In the genomic region with DNA sequence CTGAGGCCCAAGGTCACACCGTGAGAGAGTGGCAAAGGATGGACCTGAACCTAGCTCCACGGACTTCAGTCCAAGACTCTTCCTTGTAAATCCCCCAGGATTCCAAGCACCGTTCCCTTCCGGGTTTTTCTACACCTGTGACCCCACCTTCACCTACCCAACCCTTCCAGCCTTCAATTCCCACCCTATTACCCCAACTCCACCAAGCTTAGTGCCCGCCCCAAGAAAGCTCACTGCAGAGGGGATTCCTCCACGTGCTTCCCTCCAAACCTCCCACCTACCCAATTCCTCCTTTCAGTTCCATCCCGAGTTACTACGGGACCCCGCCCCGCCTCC, we compare ENCODE assay signal across 8 cellular contexts. TPM values are rescaled to one million over a fixed set of nuclear protein-coding genes. Genes with fewer than 3 reads are reported as not detected.
DNase-seq lines count a peak whose midpoint lies in the region; ATAC-seq and TF ChIP-seq lines count a peak whose summit lies in the region.

No MANE protein-coding gene starts in this region.

- no peak for TF ChIP-seq CTCF in GM12875 (IDR thresholded peaks at IDR 0.05; ENCODE audit: borderline replicate concordance, insufficient read depth, low read depth, low read length)

- H3K4me3 ChIP-seq in GM12875 (ENCODE audit: low read depth, low read length) (peak overlapping the region; percentile 91), HUES48 (ENCODE audit: low read depth, low read length) (peak overlapping the region; percentile 94), skeletal muscle cell (ENCODE audit: low read depth, low read length) (peak overlapping the region; percentile 69)

- H3K4me1 ChIP-seq in HUES48 (ENCODE audit: control insufficient read depth, insufficient read depth, low read length) = peaks cover 14% of the 10 kb centered on the region

- H3K4me1 Mint-ChIP-seq in activated CD4-positive, alpha-beta memory T cell treated with anti-CD3 and anti-CD28 coated beads for 36 hours (ENCODE audit: low read depth) = peaks cover 38% of the 10 kb centered on the region

- CTCF ChIA-PET in activated CD4-positive, alpha-beta memory T cell treated with anti-CD3 and anti-CD28 coated beads for 36 hours (lab: Charles Lee) = interaction anchor here (0.7 to 2.7 kb wide), 10 partner anchors 12 to 216 kb away, joined by 3 to 11 read pairs (median 4); a partner anchor contains a TSS

- H3K36me3 Mint-ChIP-seq in activated CD4-positive, alpha-beta memory T cell treated with anti-CD3 and anti-CD28 coated beads for 36 hours = peaks cover 24% of the 10 kb centered on the region

- intact Hi-C loops in activated CD4-positive, alpha-beta memory T cell treated with anti-CD3 and anti-CD28 coated beads for 36 hours (cut with micrococcal nuclease) = loop anchor here (2.0 to 5.0 kb wide), 7 partner anchors 55 to 460 kb away; a partner anchor contains a TSS
- intact Hi-C loops in left cardiac atrium (cut with DNase I) = no loop called here

- no peaks in the 10 kb centered on the region for H3K9me3 ChIP-seq in HUES48 (ENCODE audit: control insufficient read depth, insufficient read depth, low read length)

- H3K9me3 Mint-ChIP-seq in activated CD4-positive, alpha-beta memory T cell treated with anti-CD3 and anti-CD28 coated beads for 36 hours = no peaks in the 10 kb centered on the region

- peaks cover 33% of the 10 kb centered on the region for H3K36me3 ChIP-seq in HUES48 (ENCODE audit: control insufficient read depth, insufficient read depth, low read length)

- peak overlapping the region; percentile 92 for H3K9ac ChIP-seq in HUES48 (ENCODE audit: low read depth, low read length)

- H3K27ac ChIP-seq in HUES48 (ENCODE audit: low read depth, low read length) = peak overlapping the region; percentile 98

- H3K27ac Mint-ChIP-seq in activated CD4-positive, alpha-beta memory T cell treated with anti-CD3 and anti-CD28 coated beads for 36 hours = peak overlapping the region; percentile 95

- ATAC-seq in left cardiac atrium (peak; percentile 0 to 13), HG03039 (IDR thresholded peaks at IDR 0.05; ENCODE audit: unreplicated experiment) (no peak), GM19467 (IDR thresholded peaks at IDR 0.05; ENCODE audit: unreplicated experiment) (no peak)

- H3K27me3 ChIP-seq in HUES48 (ENCODE audit: control insufficient read depth, insufficient read depth, low read length) = no peaks in the 10 kb centered on the region

- POLR2A ChIA-PET in activated CD4-positive, alpha-beta memory T cell treated with anti-CD3 and anti-CD28 coated beads for 36 hours (lab: Charles Lee) = interaction anchor here (1.1 to 3.3 kb wide), 14 partner anchors 13 to 348 kb away, joined by 3 to 15 read pairs (median 5); a partner anchor contains a TSS

- no peaks in the 10 kb centered on the region for H3K27me3 Mint-ChIP-seq in activated CD4-positive, alpha-beta memory T cell treated with anti-CD3 and anti-CD28 coated beads for 36 hours

- peak overlapping the region; percentile 95 for H3K4me3 Mint-ChIP-seq in activated CD4-positive, alpha-beta memory T cell treated with anti-CD3 and anti-CD28 coated beads for 36 hours

- no peak for DNase-seq in activated CD4-positive, alpha-beta memory T cell treated with anti-CD3 and anti-CD28 coated beads for 36 hours
- no peak for DNase-seq in left cardiac atrium
- no peak for DNase-seq in skeletal muscle cell (ENCODE audit: low read depth)
- no peak for DNase-seq in dedifferentiated amniotic fluid mesenchymal stem cell (ENCODE audit: extremely low spot score)

RNA-seq across cellular contexts. Expression of a gene that starts 0.5 kb away (rescaled TPM):
- 10 to 100 TPM; 65.1 to 68.0 TPM for total RNA-seq in activated CD4-positive, alpha-beta memory T cell treated with anti-CD3 and anti-CD28 coated beads for 36 hours
- total RNA-seq in left cardiac atrium = 10 to 100 TPM; 65.9 to 66.4 TPM

RNA-seq across cellular contexts. Expression of a gene that starts 2.0 kb away (rescaled TPM):
- 1 to 10 TPM; 6.8 to 9.1 TPM for total RNA-seq in activated CD4-positive, alpha-beta memory T cell treated with anti-CD3 and anti-CD28 coated beads for 36 hours
- total RNA-seq in left cardiac atrium = 1 to 10 TPM; 2.0 to 2.3 TPM

RNA-seq across cellular contexts. Expression of a gene that starts 13.4 kb away (rescaled TPM):
- total RNA-seq in activated CD4-positive, alpha-beta memory T cell treated with anti-CD3 and anti-CD28 coated beads for 36 hours = 10 to 100 TPM; 13.0 to 14.8 TPM
- 10 to 100 TPM; 22.7 to 32.2 TPM for total RNA-seq in left cardiac atrium

RNA-seq across cellular contexts. Expression of a gene that starts 17.0 kb away (rescaled TPM):
- total RNA-seq in activated CD4-positive, alpha-beta memory T cell treated with anti-CD3 and anti-CD28 coated beads for 36 hours = not detected
- total RNA-seq in left cardiac atrium = not detected

RNA-seq across cellular contexts. Expression of a gene that starts 34.3 kb away (rescaled TPM):
- total RNA-seq in activated CD4-positive, alpha-beta memory T cell treated with anti-CD3 and anti-CD28 coated beads for 36 hours = 1 to 10 TPM; 3.9 to 4.0 TPM
- total RNA-seq in left cardiac atrium = 1 to 10 TPM in 1 of 2 donors, under 1 TPM in 1; 0.71 to 1.3 TPM

Comparison
In these comparisons a context has a peak if more than half of its experiments do, and no peak if none do; other contexts are left out.
1. ATAC-seq: peak in left cardiac atrium (2 of 2); none in HG03039 (single experiment) and GM19467 (single experiment).
2. Peak in every context shown above with its lines, with median percentiles within 50 percentile points of each other: H3K4me3 ChIP-seq.